Comparison of ENCODE assay signal across 13 cellular contexts in genomic region chr3:170477395-170477794, GRCh38. TPM values are rescaled to one million over a fixed set of nuclear protein-coding genes. Genes with fewer than 3 reads are reported as not detected.
DNase-seq lines count a peak whose midpoint lies in the region; ATAC-seq and TF ChIP-seq lines count a peak whose summit lies in the region.
"Had no signal": no experiment of that assay in that cellular context is flagged by ENCODE, and none has a peak within 500 bp of the region (broad histone marks: within the 10 kb centered on the region; RNA-seq: fewer than 3 reads in every experiment).

No MANE protein-coding gene starts in this region.

- H3K4me3 Mint-ChIP-seq in MCF 10A (ENCODE audit: unreplicated experiment): no peak overlapping the region
- no peak overlapping the region for H3K4me3 Mint-ChIP-seq in CD4-positive, alpha-beta T cell

- TF ChIP-seq POLR2A in breast epithelium (IDR thresholded peaks at IDR 0.05) (no peak), transverse colon (IDR thresholded peaks at IDR 0.05) (no peak)

- in situ Hi-C loops in transverse colon (cut with MboI; ENCODE audit: low pct_ligation_motif_present in 1 of 4, low pct_unique_long_range_greater_than_20kb in 1 of 4, low sequenced_read_pairs in 3 of 4): no loop called here

- H3K36me3 Mint-ChIP-seq in MCF 10A (ENCODE audit: insufficient read depth, unreplicated experiment): no peaks in the 10 kb centered on the region
- H3K36me3 Mint-ChIP-seq in CD4-positive, alpha-beta T cell (ENCODE audit: low read depth): no peaks in the 10 kb centered on the region

- CTCF ChIA-PET in MCF 10A (lab: Yijun Ruan, JAX): interaction anchor here (0.6 to 1.1 kb wide), 2 partner anchors 138 to 332 kb away, joined by 3 to 5 read pairs; no protein-coding TSS in a partner anchor
- CTCF ChIA-PET in CD4-positive, alpha-beta T cell (lab: Charles Lee): no interaction called here

- no peaks in the 10 kb centered on the region for H3K27me3 Mint-ChIP-seq in MCF 10A (ENCODE audit: insufficient read depth, unreplicated experiment)
- peaks cover 27% of the 10 kb centered on the region for H3K27me3 Mint-ChIP-seq in CD4-positive, alpha-beta T cell

- no peaks in the 10 kb centered on the region for H3K36me3 ChIP-seq in breast epithelium
- H3K36me3 ChIP-seq in transverse colon: no peaks in the 10 kb centered on the region

- DNase-seq in MCF 10A (ENCODE audit: unreplicated experiment) (peak; percentile 9), breast epithelium (ENCODE audit: low spot score in 2 of 2) (no peak), amniotic epithelial cell (ENCODE audit: low read depth) (peak; percentile 35), fibroblast of the aortic adventitia (ENCODE audit: low read depth) (peak; percentile 49), transverse colon (no peak)
- DNase-seq in effector CD4-positive, alpha-beta T cell: no peak
- DNase-seq in CD4-positive, alpha-beta T cell: no peak
- DNase-seq: NCI-H1048, NCI-H446 had no signal

- POLR2A ChIA-PET in MCF 10A (lab: Yijun Ruan, JAX): interaction anchor here (0.6 to 1.2 kb wide), 3 partner anchors 8 to 334 kb away, joined by 3 to 6 read pairs (median 6); partner anchors contain the start of gene SKIL
- POLR2A ChIA-PET in CD4-positive, alpha-beta T cell (lab: Charles Lee): no interaction called here

- H3K9me3 ChIP-seq in breast epithelium: no peaks in the 10 kb centered on the region
- H3K9me3 ChIP-seq in CD4-positive, alpha-beta T cell (ENCODE audit: control insufficient read depth, low read length): no peaks in the 10 kb centered on the region
- H3K9me3 ChIP-seq in transverse colon: no peaks in the 10 kb centered on the region

- peaks cover 8% of the 10 kb centered on the region for H3K4me1 Mint-ChIP-seq in MCF 10A (ENCODE audit: insufficient read depth, unreplicated experiment)
- no peaks in the 10 kb centered on the region for H3K4me1 Mint-ChIP-seq in CD4-positive, alpha-beta T cell (ENCODE audit: low read depth)

- no TSS peak for BruUV-seq in MCF 10A (replicated peaks; lab: Mats Ljungman, UMichigan)

- H3K9me3 Mint-ChIP-seq in MCF 10A (ENCODE audit: unreplicated experiment): no peaks in the 10 kb centered on the region
- H3K9me3 Mint-ChIP-seq in CD4-positive, alpha-beta T cell: no peaks in the 10 kb centered on the region

- intact Hi-C loops in MCF 10A (cut with micrococcal nuclease): no loop called here
- intact Hi-C loops in breast epithelium (cut with DNase I; ENCODE audit: low total_unique reads): no loop called here
- intact Hi-C loops in CD4-positive, alpha-beta T cell (cut with DNase I, micrococcal nuclease): no loop called here
- intact Hi-C loops in transverse colon (cut with DNase I; ENCODE audit: low total_unique reads): no loop called here

- no peak overlapping the region for H3K4me3 ChIP-seq in breast epithelium
- H3K4me3 ChIP-seq in fibroblast of the aortic adventitia (ENCODE audit: low read depth, low read length): no peak overlapping the region
- H3K4me3 ChIP-seq in transverse colon: no peak overlapping the region
- H3K4me3 ChIP-seq: GM12878, K562 had no signal

- TF ChIP-seq CTCF in MCF 10A (IDR thresholded peaks at IDR 0.05; ENCODE audit: unreplicated experiment): no peak
- no peak for TF ChIP-seq CTCF in breast epithelium (IDR thresholded peaks at IDR 0.05)
- TF ChIP-seq CTCF in fibroblast of the aortic adventitia (IDR thresholded peaks at IDR 0.05; ENCODE audit: insufficient read depth, low read length): no peak
- no peak for TF ChIP-seq CTCF in CD4-positive, alpha-beta T cell (IDR thresholded peaks at IDR 0.05)
- TF ChIP-seq CTCF in transverse colon (IDR thresholded peaks at IDR 0.05): no peak

- H3K27ac ChIP-seq in breast epithelium: no peak overlapping the region
- no peak overlapping the region for H3K27ac ChIP-seq in CD4-positive, alpha-beta T cell (ENCODE audit: low read depth, low read length)
- no peak overlapping the region for H3K27ac ChIP-seq in transverse colon

- no peak for ATAC-seq in CD4-positive, alpha-beta T cell (ENCODE audit: poor library complexity)
- ATAC-seq: GM12878, HCT116, K562 had no signal

- 40 to 72% methylated on average over 2 of the region's 2 CpGs for WGBS in transverse colon (ENCODE audit: low coverage in 1 of 2), 2 donors

- no peak for TF ChIP-seq EP300 in transverse colon (IDR thresholded peaks at IDR 0.05; ENCODE audit: low read depth)

- H3K4me1 ChIP-seq in breast epithelium (no peaks in the 10 kb centered on the region), transverse colon (no peaks in the 10 kb centered on the region)

- H3K27me3 ChIP-seq in breast epithelium (no peaks in the 10 kb centered on the region), transverse colon (no peaks in the 10 kb centered on the region)
- peaks cover 4% of the 10 kb centered on the region for H3K27me3 ChIP-seq in CD4-positive, alpha-beta T cell (ENCODE audit: control insufficient read depth, insufficient read depth, low read length)

- no peak overlapping the region for H3K27ac Mint-ChIP-seq in MCF 10A (ENCODE audit: low read depth, unreplicated experiment)
- no peak overlapping the region for H3K27ac Mint-ChIP-seq in CD4-positive, alpha-beta T cell

RNA-seq across cellular contexts. Expression of gene CLDN11, which starts 58.7 kb away (rescaled TPM):
- total RNA-seq in MCF 10A (2022): not detected in 2 replicates
- total RNA-seq in breast epithelium: 10 to 100 TPM in 2 of 3 donors, 1 to 10 TPM in 1; 8.2 to 48.4 (median 28.8) TPM
- total RNA-seq in fibroblast of the aortic adventitia (ENCODE audit: low replicate concordance): 375 and 661 TPM in 2 replicates
- total RNA-seq in CD4-positive, alpha-beta T cell: not detected
- 10 to 100 TPM in 1 of 4 donors, 1 to 10 TPM in 3; 4.6 to 13.5 (median 7.2) TPM for total RNA-seq in transverse colon
- total RNA-seq: A673 had no signal

Comparison
In these comparisons a context has a peak if more than half of its experiments do, and no peak if none do; other contexts are left out.
1. DNase-seq: peak in MCF 10A (single experiment), amniotic epithelial cell (single experiment) and fibroblast of the aortic adventitia (single experiment); none in breast epithelium (0 of 2), effector CD4-positive, alpha-beta T cell (single experiment), CD4-positive, alpha-beta T cell (0 of 10) and transverse colon (single experiment).